In genomic region chr6:107576852-107577251, GRCh38 we compare ENCODE assay signal across 18 cellular contexts.
DNase-seq lines count a peak whose midpoint lies in the region; ATAC-seq, FAIRE-seq and TF ChIP-seq lines count a peak whose summit lies in the region.
"Had no signal": no experiment of that assay in that cellular context is flagged by ENCODE, and none has a peak within 500 bp of the region (broad histone marks: within the 10 kb centered on the region; RNA-seq: fewer than 3 reads in every experiment).

No MANE protein-coding gene starts in this region.

- peak; percentile 44 for FAIRE-seq in RCC 7860 (lab: Jason Lieb, UNC)
- FAIRE-seq: A549 had no signal

- no peak overlapping the region for H3K4me2 ChIP-seq in osteoblast (ENCODE audit: insufficient read depth, low read length)
- H3K4me2 ChIP-seq: A549 had no signal

- no peaks in the 10 kb centered on the region for H3K36me3 ChIP-seq in osteoblast (ENCODE audit: insufficient read depth, low read length)
- H3K36me3 ChIP-seq in HAP-1 (replicated peaks): no peaks in the 10 kb centered on the region; the same call in 1 of the 2 replicates
- H3K36me3 ChIP-seq: ovary, transverse colon had no signal

- DNase-seq in activated CD8-positive, alpha-beta T cell treated with anti-CD3 and anti-CD28 coated beads for 36 hours: peak; percentile 9
- no peak for DNase-seq in activated CD8-positive, alpha-beta T cell treated with anti-CD3 and anti-CD28 coated beads, Interleukin-2, amount 10 ng/mL, durations not matched to agents 7 days and 5 days
- DNase-seq in RCC 7860 (ENCODE audit: low spot score) (peak; percentile 66), epithelial cell of proximal tubule (ENCODE audit: low read depth) (peak; percentile 92), osteoblast (ENCODE audit: insufficient read length, low spot score, missing footprints) (peak; percentile 84), HAP-1 (ENCODE audit: low spot score in 2 of 2) (no peak)
- DNase-seq: activated CD4-positive, alpha-beta memory T cell treated with anti-CD3 and anti-CD28 coated beads, Interleukin-2, amount 10 ng/mL, durations not matched to agents 7 days and 5 days; activated effector memory CD4-positive, alpha-beta T cell treated with anti-CD3 and anti-CD28 coated beads, Interleukin-2, amount 50 U/mL, for 16 hours; central memory CD4-positive, alpha-beta T cell; erythroblast; NCI-H1105 treated with DMSO at 0.1 percent for 48 hours; NCI-H446; ovary; transverse colon had no signal

- no peak overlapping the region for H3K27ac Mint-ChIP-seq in activated CD8-positive, alpha-beta T cell treated with anti-CD3 and anti-CD28 coated beads for 36 hours
- no peak overlapping the region for H3K27ac Mint-ChIP-seq in activated CD8-positive, alpha-beta T cell treated with anti-CD3 and anti-CD28 coated beads, Interleukin-2, amount 10 ng/mL, durations not matched to agents 7 days and 5 days
- H3K27ac Mint-ChIP-seq: activated CD4-positive, alpha-beta memory T cell treated with anti-CD3 and anti-CD28 coated beads, Interleukin-2, amount 10 ng/mL, durations not matched to agents 7 days and 5 days; memory B cell had no signal

- H3K4me1 ChIP-seq in osteoblast (ENCODE audit: insufficient read depth, low read length) (peaks cover 5% of the 10 kb centered on the region), HAP-1 (peaks cover 20% of the 10 kb centered on the region)
- H3K4me1 ChIP-seq: A549, transverse colon had no signal

- no peaks in the 10 kb centered on the region for H4K20me1 ChIP-seq in osteoblast (ENCODE audit: insufficient read depth, low read length)

- POLR2A ChIA-PET in activated CD8-positive, alpha-beta T cell treated with anti-CD3 and anti-CD28 coated beads for 36 hours (lab: Charles Lee): no interaction called here
- POLR2A ChIA-PET in activated CD8-positive, alpha-beta T cell treated with anti-CD3 and anti-CD28 coated beads, Interleukin-2, amount 10 ng/mL, durations not matched to agents 7 days and 5 days (lab: Charles Lee): interaction anchor here (1.1 kb wide), 1 partner anchor 51 kb away, joined by 3 read pairs; no protein-coding TSS in a partner anchor

- H3K4me3 Mint-ChIP-seq in activated CD8-positive, alpha-beta T cell treated with anti-CD3 and anti-CD28 coated beads for 36 hours: no peak overlapping the region
- H3K4me3 Mint-ChIP-seq in activated CD8-positive, alpha-beta T cell treated with anti-CD3 and anti-CD28 coated beads, Interleukin-2, amount 10 ng/mL, durations not matched to agents 7 days and 5 days: no peak overlapping the region
- H3K4me3 Mint-ChIP-seq: activated CD4-positive, alpha-beta memory T cell treated with anti-CD3 and anti-CD28 coated beads, Interleukin-2, amount 10 ng/mL, durations not matched to agents 7 days and 5 days; memory B cell had no signal

- no peaks in the 10 kb centered on the region for H3K27me3 ChIP-seq in osteoblast (ENCODE audit: insufficient read depth, low read length)
- no peaks in the 10 kb centered on the region for H3K27me3 ChIP-seq in HAP-1 (ENCODE audit: low read depth)
- H3K27me3 ChIP-seq: ovary, transverse colon had no signal

- no peaks in the 10 kb centered on the region for H3K9me3 Mint-ChIP-seq in activated CD8-positive, alpha-beta T cell treated with anti-CD3 and anti-CD28 coated beads for 36 hours
- H3K9me3 Mint-ChIP-seq in activated CD8-positive, alpha-beta T cell treated with anti-CD3 and anti-CD28 coated beads, Interleukin-2, amount 10 ng/mL, durations not matched to agents 7 days and 5 days (ENCODE audit: insufficient read depth): no peaks in the 10 kb centered on the region
- H3K9me3 Mint-ChIP-seq: activated CD4-positive, alpha-beta memory T cell treated with anti-CD3 and anti-CD28 coated beads, Interleukin-2, amount 10 ng/mL, durations not matched to agents 7 days and 5 days; memory B cell had no signal

- no peak for TF ChIP-seq CTCF in activated CD8-positive, alpha-beta T cell treated with anti-CD3 and anti-CD28 coated beads for 36 hours (IDR thresholded peaks at IDR 0.05)
- TF ChIP-seq CTCF in epithelial cell of proximal tubule (conservative IDR thresholded peaks at IDR 0.05; ENCODE audit: low read depth, low read length) (no peak), osteoblast (IDR thresholded peaks at IDR 0.05; ENCODE audit: extremely low read depth, low read depth, low read length) (no peak)

- in situ Hi-C loops in HAP-1 (cut with MboI; ENCODE audit: low sequenced_read_pairs): no loop called here

- ATAC-seq in activated CD8-positive, alpha-beta T cell treated with anti-CD3 and anti-CD28 coated beads for 36 hours: peak; percentile 49
- ATAC-seq in activated CD8-positive, alpha-beta T cell treated with anti-CD3 and anti-CD28 coated beads, Interleukin-2, amount 10 ng/mL, durations not matched to agents 7 days and 5 days: no peak
- ATAC-seq in GM18909 (IDR thresholded peaks at IDR 0.05; ENCODE audit: poor library complexity, unreplicated experiment) (no peak), GM18867 (IDR thresholded peaks at IDR 0.05; ENCODE audit: unreplicated experiment) (no peak)
- ATAC-seq: A549 had no signal

- no peak overlapping the region for H2AFZ ChIP-seq in osteoblast (ENCODE audit: low read length)

- intact Hi-C loops in activated CD8-positive, alpha-beta T cell treated with anti-CD3 and anti-CD28 coated beads for 36 hours (cut with micrococcal nuclease): no loop called here

- CTCF ChIA-PET in activated CD8-positive, alpha-beta T cell treated with anti-CD3 and anti-CD28 coated beads for 36 hours (lab: Charles Lee): no interaction called here
- CTCF ChIA-PET in activated CD8-positive, alpha-beta T cell treated with anti-CD3 and anti-CD28 coated beads, Interleukin-2, amount 10 ng/mL, durations not matched to agents 7 days and 5 days (lab: Charles Lee): interaction anchor here (0.6 kb wide), 1 partner anchor 99 kb away, joined by 3 read pairs; no protein-coding TSS in a partner anchor

- no peaks in the 10 kb centered on the region for H3K79me2 ChIP-seq in osteoblast (ENCODE audit: insufficient read depth, low read length)

- no peak overlapping the region for H3K27ac ChIP-seq in osteoblast (ENCODE audit: low read depth, low read length)
- H3K27ac ChIP-seq: A549, ovary, transverse colon had no signal

- H3K4me3 ChIP-seq in epithelial cell of proximal tubule (ENCODE audit: low read depth, low read length) (no peak overlapping the region), osteoblast (ENCODE audit: insufficient read depth, low read length) (no peak overlapping the region), HAP-1 (no peak overlapping the region)
- H3K4me3 ChIP-seq: A549, ovary, transverse colon had no signal

- peaks cover 4% of the 10 kb centered on the region for H3K27me3 Mint-ChIP-seq in activated CD8-positive, alpha-beta T cell treated with anti-CD3 and anti-CD28 coated beads for 36 hours
- peaks cover 22% of the 10 kb centered on the region for H3K27me3 Mint-ChIP-seq in activated CD8-positive, alpha-beta T cell treated with anti-CD3 and anti-CD28 coated beads, Interleukin-2, amount 10 ng/mL, durations not matched to agents 7 days and 5 days (ENCODE audit: low read depth)

- no peaks in the 10 kb centered on the region for H3K36me3 Mint-ChIP-seq in activated CD8-positive, alpha-beta T cell treated with anti-CD3 and anti-CD28 coated beads for 36 hours (ENCODE audit: low read depth)
- no peaks in the 10 kb centered on the region for H3K36me3 Mint-ChIP-seq in activated CD8-positive, alpha-beta T cell treated with anti-CD3 and anti-CD28 coated beads, Interleukin-2, amount 10 ng/mL, durations not matched to agents 7 days and 5 days (ENCODE audit: low read depth)
- H3K36me3 Mint-ChIP-seq: memory B cell had no signal

- H3K4me1 Mint-ChIP-seq in activated CD8-positive, alpha-beta T cell treated with anti-CD3 and anti-CD28 coated beads for 36 hours (ENCODE audit: low read depth): no peaks in the 10 kb centered on the region
- peaks cover 2% of the 10 kb centered on the region for H3K4me1 Mint-ChIP-seq in activated CD8-positive, alpha-beta T cell treated with anti-CD3 and anti-CD28 coated beads, Interleukin-2, amount 10 ng/mL, durations not matched to agents 7 days and 5 days (ENCODE audit: low read depth)
- H3K4me1 Mint-ChIP-seq: activated CD4-positive, alpha-beta memory T cell treated with anti-CD3 and anti-CD28 coated beads, Interleukin-2, amount 10 ng/mL, durations not matched to agents 7 days and 5 days; memory B cell had no signal

- H3K9me3 ChIP-seq in osteoblast (ENCODE audit: low read depth, low read length) (no peaks in the 10 kb centered on the region), HAP-1 (no peaks in the 10 kb centered on the region)
- H3K9me3 ChIP-seq: A549, ovary, transverse colon had no signal

Comparison
In these comparisons a context has a peak if more than half of its experiments do, and no peak if none do; other contexts are left out.
1. DNase-seq: peak in activated CD8-positive, alpha-beta T cell treated with anti-CD3 and anti-CD28 coated beads for 36 hours (single experiment), RCC 7860 (single experiment), epithelial cell of proximal tubule (single experiment) and osteoblast (single experiment); none in activated CD8-positive, alpha-beta T cell treated with anti-CD3 and anti-CD28 coated beads, Interleukin-2, amount 10 ng/mL, durations not matched to agents 7 days and 5 days (single experiment) and HAP-1 (0 of 2).